In the genomic region with DNA sequence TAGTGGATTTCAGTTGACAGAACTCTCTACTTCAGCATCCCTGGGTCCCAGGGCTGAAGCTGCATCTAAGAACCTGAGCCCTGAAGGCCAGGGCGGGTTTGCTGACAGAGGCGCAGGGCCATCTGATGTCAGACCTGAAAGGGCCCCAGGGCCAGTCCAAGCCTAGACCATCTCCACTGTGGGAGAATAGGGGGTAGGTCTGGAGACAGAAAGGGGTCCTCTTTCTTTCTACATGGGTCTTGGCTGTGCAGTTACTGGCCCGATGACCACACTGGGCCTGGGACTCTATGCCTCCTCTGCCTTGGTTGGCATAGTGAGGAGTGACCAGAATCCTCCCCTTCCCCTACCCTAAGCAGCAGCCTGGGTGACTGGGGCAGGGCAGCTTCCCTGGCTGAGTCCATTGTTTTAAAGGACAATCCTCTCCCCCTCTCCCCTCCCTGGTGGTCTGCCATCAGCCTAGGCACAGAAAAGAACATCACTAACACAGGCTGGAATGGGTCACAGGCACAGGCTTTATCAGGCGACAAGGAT, we compare ENCODE assay signal across 14 cellular contexts. TPM values are rescaled to one million over a fixed set of nuclear protein-coding genes. Genes with fewer than 3 reads are reported as not detected.
DNase-seq lines count a peak whose midpoint lies in the region; ATAC-seq and TF ChIP-seq lines count a peak whose summit lies in the region.
"Had no signal": no experiment of that assay in that cellular context is flagged by ENCODE, and none has a peak within 500 bp of the region (broad histone marks: within the 10 kb centered on the region; RNA-seq: fewer than 3 reads in every experiment).

No MANE protein-coding gene starts in this region.

- H3K27me3 ChIP-seq in RWPE2 (ENCODE audit: insufficient read depth, poor library complexity, severe bottlenecking) (no peaks in the 10 kb centered on the region), esophagus (ENCODE audit: control insufficient read depth in 1 of 2, insufficient read depth in 2 of 2, low read length in 2 of 2) (no peaks in the 10 kb centered on the region), mucosa of rectum (ENCODE audit: control insufficient read depth in 2 of 2, insufficient read depth in 2 of 2, low read length in 2 of 2) (no peaks in the 10 kb centered on the region)

- no peak overlapping the region for H3K4me3 ChIP-seq in RWPE2 (ENCODE audit: severe bottlenecking)
- H3K4me3 ChIP-seq in esophagus (ENCODE audit: low read depth in 1 of 2, low read length in 2 of 2) = no peak overlapping the region
- H3K4me3 ChIP-seq in mucosa of rectum (ENCODE audit: low read length in 2 of 2) = no peak overlapping the region
- H3K4me3 ChIP-seq: smooth muscle cell had no signal

- DNase-seq in RWPE2 (ENCODE audit: low spot score) = peak; percentile 30
- DNase-seq in substantia nigra (lab: John Stamatoyannopoulos, UW) = no peak
- no peak for DNase-seq in NCI-H526 (lab: John Stamatoyannopoulos, UW)
- no peak for DNase-seq in globus pallidus (ENCODE audit: low spot score)
- DNase-seq: activated CD4-positive, alpha-beta memory T cell treated with anti-CD3 and anti-CD28 coated beads, Interleukin-2, amount 10 ng/mL, durations not matched to agents 7 days and 5 days; activated gamma-delta T cell treated with Interleukin-2 at 50 U/mL for 16 hours; Karpas-422; NCI-H2227 treated with DMSO at 0.1 percent for 48 hours had no signal

- H3K9ac ChIP-seq in mucosa of rectum (ENCODE audit: low read depth in 1 of 2, low read length in 2 of 2) = peak overlapping the region in 1 of 2 donors; percentile 42

- H3K27ac ChIP-seq in RWPE2 (ENCODE audit: poor library complexity, severe bottlenecking) (no peak overlapping the region), esophagus (ENCODE audit: low read depth in 2 of 2, low read length in 1 of 2) (peak overlapping the region; percentile 90 to 92), mucosa of rectum (ENCODE audit: low read depth in 2 of 2, low read length in 2 of 2) (peak overlapping the region; percentile 87 to 91), substantia nigra (ENCODE audit: low read depth, low read length, poor library complexity, severe bottlenecking) (peak overlapping the region; percentile 83)

- H3K36me3 ChIP-seq in RWPE2 (ENCODE audit: low read depth) = no peaks in the 10 kb centered on the region
- peaks cover 0 to 6% of the 10 kb centered on the region in 2 donors for H3K36me3 ChIP-seq in esophagus (ENCODE audit: control insufficient read depth in 2 of 2, insufficient read depth in 2 of 2, low read length in 1 of 2)
- peaks cover 6 to 13% of the 10 kb centered on the region in 2 donors for H3K36me3 ChIP-seq in mucosa of rectum (ENCODE audit: control insufficient read depth in 2 of 2, insufficient read depth in 2 of 2, low read length in 2 of 2)

- ATAC-seq in RWPE2 (ENCODE audit: low read depth) (no peak), HG02973 (IDR thresholded peaks at IDR 0.05; ENCODE audit: unreplicated experiment) (no peak), HG03139 (IDR thresholded peaks at IDR 0.05; ENCODE audit: unreplicated experiment) (no peak)
- ATAC-seq: Panc1 had no signal

- 92% methylated on average over 4 of the region's 4 CpGs for WGBS in esophagus, 2 donors

- no peak for TF ChIP-seq CTCF in RWPE2 (IDR thresholded peaks at IDR 0.05; ENCODE audit: poor library complexity, severe bottlenecking)

- peaks cover 22% of the 10 kb centered on the region for H3K4me1 ChIP-seq in RWPE2 (ENCODE audit: insufficient read depth, poor library complexity, severe bottlenecking)
- peaks cover 7 to 37% of the 10 kb centered on the region in 2 donors for H3K4me1 ChIP-seq in esophagus (ENCODE audit: control insufficient read depth in 2 of 2, insufficient read depth in 2 of 2, low read length in 1 of 2)
- peaks cover 39 to 45% of the 10 kb centered on the region in 2 donors for H3K4me1 ChIP-seq in mucosa of rectum (ENCODE audit: control insufficient read depth in 2 of 2, insufficient read depth in 2 of 2, low read length in 2 of 2)

- H3K9me3 ChIP-seq in RWPE2 (ENCODE audit: severe bottlenecking) (no peaks in the 10 kb centered on the region), esophagus (ENCODE audit: control insufficient read depth in 2 of 2, insufficient read depth in 1 of 2, low read depth in 1 of 2, low read length in 1 of 2) (no peaks in the 10 kb centered on the region), mucosa of rectum (ENCODE audit: control insufficient read depth in 2 of 2, low read length in 2 of 2) (no peaks in the 10 kb centered on the region)

RNA-seq across cellular contexts. Expression of gene HS1BP3, which starts 34.5 kb away (rescaled TPM):
- 10 to 100 TPM; 12.2 to 13.4 TPM for polyA plus RNA-seq in esophagus

RNA-seq across cellular contexts. Expression of gene GDF7, which starts 50.5 kb away (rescaled TPM):
- polyA plus RNA-seq in esophagus = under 1 TPM; 0.56 to 0.59 TPM
- polyA plus RNA-seq: smooth muscle cell had no signal
